Comparison of ENCODE assay signal across 26 cellular contexts in the genomic region with DNA sequence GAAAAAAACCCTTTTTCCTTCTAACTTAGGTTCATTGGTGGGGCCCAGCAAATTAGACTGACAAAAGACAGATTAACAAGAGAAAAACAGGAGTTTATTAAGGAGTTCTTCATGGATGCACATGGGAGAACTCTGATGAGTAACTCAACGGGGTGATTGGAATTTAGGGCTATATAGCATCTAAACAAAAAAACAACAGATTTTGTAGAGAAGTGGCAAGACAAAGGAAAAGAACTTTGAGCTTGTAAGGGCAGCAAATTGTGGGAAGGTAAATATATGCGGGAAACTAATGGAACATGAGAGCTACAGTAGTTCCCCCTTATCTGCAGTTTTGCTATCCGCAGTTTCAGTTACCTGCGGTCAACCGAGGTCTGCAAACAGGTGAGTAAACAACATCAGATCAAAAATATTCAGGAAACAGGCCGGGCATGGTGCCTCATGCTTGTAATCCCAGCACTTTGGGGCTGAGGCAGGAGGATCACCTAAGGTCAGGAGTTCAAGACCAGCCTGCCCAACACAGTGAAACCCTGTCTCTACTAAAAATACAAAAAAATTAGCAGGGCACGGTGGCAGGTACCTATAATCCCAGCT.
"Had no signal": no experiment of that assay in that cellular context is flagged by ENCODE, and none has a peak within 500 bp of the region (broad histone marks: within the 10 kb centered on the region; RNA-seq: fewer than 3 reads in every experiment).

No MANE protein-coding gene starts in this region.

- DNase-seq: cortex of kidney; dorsolateral prefrontal cortex; effector CD8-positive, alpha-beta T cell; foreskin melanocyte; head of caudate nucleus; kidney; left colon; left ventricle myocardium superior; mesendoderm; naive B cell; psoas muscle; retina; right lobe of liver; spleen; stimulated activated CD4-positive, alpha-beta T cell treated with anti-CD3 and anti-CD28 coated beads, Interleukin-15, amount 100 ng/mL, for 24 hours; stimulated activated CD4-positive, alpha-beta T cell treated with anti-CD3 and anti-CD28 coated beads, Interleukin-1b, Interleukin-23, amount 100 ng/mL, for 48 hours; stimulated activated CD4-positive, alpha-beta T cell treated with anti-CD3 and anti-CD28 coated beads, Interleukin-4, amount 100 ng/mL, for 24 hours; tibial artery; upper lobe of right lung had no signal

- H3K9me3 Mint-ChIP-seq: nephron had no signal

- H3K9ac ChIP-seq: parathyroid adenoma had no signal

- H2AFZ ChIP-seq: hepatocyte, parathyroid adenoma had no signal

- H3K79me2 ChIP-seq: hepatocyte, parathyroid adenoma had no signal

- H3K4me3 Mint-ChIP-seq: naive B cell; nephron; stimulated activated memory B cell treated with anti-CD40 and anti-IgM and Interleukin-4, amounts not matched to agents 10 μg/mL and 1 μg/mL and 100 μg/mL, for 72 hours; stimulated activated naive CD8-positive, alpha-beta T cell treated with anti-CD3 and anti-CD28 coated beads, Interleukin-15, Interleukin-2, amounts not matched to agents 100 ng/mL and 50 ng/mL, for 24 hours had no signal

- H3K9me3 ChIP-seq: psoas muscle, right lobe of liver, tibial artery, upper lobe of right lung, vagina had no signal

- H3K4me1 Mint-ChIP-seq: naive B cell; nephron; stimulated activated memory B cell treated with anti-CD40 and anti-IgM and Interleukin-4, amounts not matched to agents 10 μg/mL and 1 μg/mL and 100 μg/mL, for 72 hours had no signal

- ATAC-seq: left colon; left ventricle myocardium superior; psoas muscle; right lobe of liver; stimulated activated memory B cell treated with anti-CD40 and anti-IgM and Interleukin-4, amounts not matched to agents 10 μg/mL and 1 μg/mL and 100 μg/mL, for 72 hours; upper lobe of right lung had no signal

- H3K36me3 Mint-ChIP-seq: stimulated activated memory B cell treated with anti-CD40 and anti-IgM and Interleukin-4, amounts not matched to agents 10 μg/mL and 1 μg/mL and 100 μg/mL, for 72 hours had no signal

- H3K4me2 ChIP-seq: hepatocyte had no signal

- H3K27ac ChIP-seq: dorsolateral prefrontal cortex, hepatocyte, parathyroid adenoma, psoas muscle, right lobe of liver, spleen, tibial artery, upper lobe of right lung, vagina had no signal

- H3K36me3 ChIP-seq: right lobe of liver, spleen, tibial artery, upper lobe of right lung, vagina had no signal

- H3K27me3 Mint-ChIP-seq: naive B cell; stimulated activated memory B cell treated with anti-CD40 and anti-IgM and Interleukin-4, amounts not matched to agents 10 μg/mL and 1 μg/mL and 100 μg/mL, for 72 hours; stimulated activated naive CD8-positive, alpha-beta T cell treated with anti-CD3 and anti-CD28 coated beads, Interleukin-15, Interleukin-2, amounts not matched to agents 100 ng/mL and 50 ng/mL, for 24 hours had no signal

- H3K4me3 ChIP-seq: dorsolateral prefrontal cortex, hepatocyte, lung, psoas muscle, right lobe of liver, spleen, tibial artery, upper lobe of right lung, vagina had no signal

- H3K4me1 ChIP-seq: parathyroid adenoma, psoas muscle, right lobe of liver, spleen, upper lobe of right lung, vagina had no signal

- H3K27ac Mint-ChIP-seq: naive B cell; nephron; stimulated activated memory B cell treated with anti-CD40 and anti-IgM and Interleukin-4, amounts not matched to agents 10 μg/mL and 1 μg/mL and 100 μg/mL, for 72 hours; stimulated activated naive CD8-positive, alpha-beta T cell treated with anti-CD3 and anti-CD28 coated beads, Interleukin-15, Interleukin-2, amounts not matched to agents 100 ng/mL and 50 ng/mL, for 24 hours had no signal

- H3K27me3 ChIP-seq: dorsolateral prefrontal cortex, hepatocyte, right lobe of liver, spleen, tibial artery, upper lobe of right lung, vagina had no signal
